1 cellular context compared by ENCODE assay signal in genomic region chr12:46210835-46211439, GRCh38.
TF ChIP-seq lines count a peak whose summit lies in the region.

No MANE protein-coding gene starts in this region.

TF ChIP-seq in WTC11, 78 proteins besides CTCF, POLR2A, EP300 and RAD21 (continued from another document):
- no peak for TF ChIP-seq ZNF281 (CRISPR knock-in tag; IDR thresholded peaks at IDR 0.05)
- no peak for TF ChIP-seq PREB (CRISPR knock-in tag; IDR thresholded peaks at IDR 0.05; ENCODE audit: borderline replicate concordance)
- no peak for TF ChIP-seq ZBTB21 (CRISPR knock-in tag; IDR thresholded peaks at IDR 0.05; ENCODE audit: borderline replicate concordance)
- TF ChIP-seq NFE2L1 (CRISPR knock-in tag; IDR thresholded peaks at IDR 0.05): no peak
